ENCODE assay signal across 9 cellular contexts in the genomic region with DNA sequence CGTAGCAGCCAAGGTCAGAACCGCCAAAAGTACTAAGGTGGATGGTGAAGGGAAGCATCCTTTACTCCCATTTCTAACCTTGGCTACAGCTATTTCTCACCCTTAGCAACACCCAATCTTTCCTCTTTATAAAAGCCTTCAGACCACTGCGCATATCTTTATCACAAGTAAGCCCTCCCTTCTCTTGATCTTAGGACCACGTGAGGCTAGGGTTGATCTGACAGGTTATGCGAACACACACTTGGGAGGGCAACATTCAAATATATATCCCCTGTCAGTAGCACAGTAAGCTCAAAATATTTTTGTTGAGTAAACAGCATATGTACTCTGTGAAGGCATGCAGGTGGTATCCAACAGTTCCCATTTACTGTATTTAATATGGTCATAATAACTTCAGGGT. TPM values are rescaled to one million over a fixed set of nuclear protein-coding genes. Genes with fewer than 3 reads are reported as not detected.
DNase-seq lines count a peak whose midpoint lies in the region; ATAC-seq and TF ChIP-seq lines count a peak whose summit lies in the region.
"Had no signal": no experiment of that assay in that cellular context is flagged by ENCODE, and none has a peak within 500 bp of the region (broad histone marks: within the 10 kb centered on the region; RNA-seq: fewer than 3 reads in every experiment).

No MANE protein-coding gene starts in this region.

- peak overlapping the region; percentile 84 to 97 for H3K27ac ChIP-seq in SK-N-SH (ENCODE audit: low read depth in 2 of 2, low read length in 1 of 2)
- H3K27ac ChIP-seq in stomach = peak overlapping the region in 4 of 5 donors; percentile 97 to 99 (median 98)

- WGBS in SK-N-SH (ENCODE audit: low lambda C conversion rate) = 96% methylated on average over 5 of the region's 5 CpGs
- 43 to 64% (median 47%) methylated on average over 5 of the region's 5 CpGs for WGBS in stomach, 5 donors

- peak; percentile 24 for DNase-seq in SK-N-SH
- DNase-seq in stomach = no peak
- no peak for DNase-seq in activated CD8-positive, alpha-beta memory T cell treated with anti-CD3 and anti-CD28 coated beads for 24 hours
- DNase-seq in NOMO-1 treated with dmso at 0.1 percent for 144 hours (lab: John Stamatoyannopoulos, UW; ENCODE audit: unreplicated experiment) = no peak
- DNase-seq in NCI-H146 treated with DMSO at 0.1 percent for 48 hours (lab: John Stamatoyannopoulos, UW; ENCODE audit: unreplicated experiment) = no peak
- DNase-seq: SHP77 had no signal

- CTCF ChIA-PET in SK-N-SH (lab: Yijun Ruan, JAX) = interaction anchor here (2.2 to 7.3 kb wide), 2 partner anchors 9 to 38 kb away, joined by 14 to 68 read pairs; no protein-coding TSS in a partner anchor

- intact Hi-C loops in stomach (cut with DNase I; ENCODE audit: low total_unique reads) = no loop called here

- no peaks in the 10 kb centered on the region for H3K27me3 ChIP-seq in SK-N-SH (ENCODE audit: insufficient read depth)
- peaks cover 15% of the 10 kb centered on the region for H3K27me3 ChIP-seq in iPS-15b (ENCODE audit: control insufficient read depth, insufficient read depth, low read length)
- no peaks in the 10 kb centered on the region for H3K27me3 ChIP-seq in stomach

- H3K9ac ChIP-seq in SK-N-SH (peak overlapping the region; percentile 84), iPS-15b (ENCODE audit: low read depth, low read length) (no peak overlapping the region)

- no peaks in the 10 kb centered on the region for H3K9me2 ChIP-seq in SK-N-SH

- TF ChIP-seq POLR2A in stomach (IDR thresholded peaks at IDR 0.05) = no peak

- peaks cover 26% of the 10 kb centered on the region for H3F3A ChIP-seq in SK-N-SH (replicated peaks; ENCODE audit: insufficient read depth)

- no peak for TF ChIP-seq CTCF in SK-N-SH (IDR thresholded peaks at IDR 0.05)
- no peak for TF ChIP-seq CTCF in WI38 (IDR thresholded peaks at IDR 0.05; ENCODE audit: low read depth, low read length)
- TF ChIP-seq CTCF in stomach (IDR thresholded peaks at IDR 0.05) = no peak

- peaks cover 23% of the 10 kb centered on the region for H3K79me2 ChIP-seq in SK-N-SH (ENCODE audit: insufficient read depth)

- peak overlapping the region; percentile 92 for H2AFZ ChIP-seq in SK-N-SH (ENCODE audit: low read depth)

- TF ChIP-seq RAD21 in SK-N-SH (IDR thresholded peaks at IDR 0.05; ENCODE audit: low read length) = no peak

- no peak for ATAC-seq in SK-N-SH treated with all-trans-retinoic acid at 6 μM for 48 hours

- POLR2A ChIA-PET in SK-N-SH (lab: Yijun Ruan, JAX) = interaction anchor here (1.2 kb wide), 1 partner anchor 335 kb away, joined by 3 read pairs; a partner anchor contains a TSS

- TF ChIP-seq EP300 in SK-N-SH (IDR thresholded peaks at IDR 0.05; ENCODE audit: borderline replicate concordance in 1 of 2, low read depth in 1 of 2, low read length in 1 of 2) (no peak), stomach (IDR thresholded peaks at IDR 0.05) (no peak)

- H3K4me2 ChIP-seq in SK-N-SH = peak overlapping the region; percentile 81

- no peaks in the 10 kb centered on the region for H4K20me1 ChIP-seq in SK-N-SH (ENCODE audit: insufficient read depth)

- H3K4me1 ChIP-seq in SK-N-SH (ENCODE audit: control insufficient read depth in 1 of 2, insufficient read depth in 2 of 2, low read depth in 1 of 2, low read length in 1 of 2) (peaks cover 4 to 16% of the 10 kb centered on the region in 2 experiments; a peak in 2 of 4 replicates), iPS-15b (ENCODE audit: control insufficient read depth, insufficient read depth, low read length) (peaks cover 14% of the 10 kb centered on the region), stomach (peaks cover 5 to 56% (median 33%) of the 10 kb centered on the region in 4 donors)

- peak overlapping the region; percentile 73 to 85 for H3K4me3 ChIP-seq in SK-N-SH (ENCODE audit: low read depth in 2 of 2, low read length in 1 of 2)
- peak overlapping the region; percentile 71 for H3K4me3 ChIP-seq in WI38 (ENCODE audit: low read depth, low read length)
- H3K4me3 ChIP-seq in iPS-15b (ENCODE audit: low read depth, low read length) = peak overlapping the region; percentile 79
- H3K4me3 ChIP-seq in stomach = peak overlapping the region; percentile 73 to 92 (median 85)

- H3K36me3 ChIP-seq in SK-N-SH (replicated peaks in 1 of 2; ENCODE audit: control insufficient read depth in 1 of 2, insufficient read depth in 2 of 2, low read length in 1 of 2) (no peaks in the 10 kb centered on the region), iPS-15b (ENCODE audit: control insufficient read depth, insufficient read depth, low read length) (no peaks in the 10 kb centered on the region), stomach (no peaks in the 10 kb centered on the region)

- H3K9me3 ChIP-seq in SK-N-SH (no peaks in the 10 kb centered on the region), iPS-15b (ENCODE audit: control insufficient read depth, insufficient read depth, low read length) (no peaks in the 10 kb centered on the region), stomach (no peaks in the 10 kb centered on the region)

TF ChIP-seq in SK-N-SH, 30 proteins besides CTCF, POLR2A, EP300 and RAD21:
- no peak for TF ChIP-seq GATA2 (CRISPR knock-in tag; IDR thresholded peaks at IDR 0.05)
- TF ChIP-seq YY1 (IDR thresholded peaks at IDR 0.05; ENCODE audit: low read depth) = no peak
- TF ChIP-seq, protein P1, sequence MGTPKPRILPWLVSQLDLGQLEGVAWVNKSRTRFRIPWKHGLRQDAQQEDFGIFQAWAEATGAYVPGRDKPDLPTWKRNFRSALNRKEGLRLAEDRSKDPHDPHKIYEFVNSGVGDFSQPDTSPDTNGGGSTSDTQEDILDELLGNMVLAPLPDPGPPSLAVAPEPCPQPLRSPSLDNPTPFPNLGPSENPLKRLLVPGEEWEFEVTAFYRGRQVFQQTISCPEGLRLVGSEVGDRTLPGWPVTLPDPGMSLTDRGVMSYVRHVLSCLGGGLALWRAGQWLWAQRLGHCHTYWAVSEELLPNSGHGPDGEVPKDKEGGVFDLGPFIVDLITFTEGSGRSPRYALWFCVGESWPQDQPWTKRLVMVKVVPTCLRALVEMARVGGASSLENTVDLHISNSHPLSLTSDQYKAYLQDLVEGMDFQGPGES (IDR thresholded peaks at IDR 0.05; ENCODE audit: low read depth, low read length) = no peak
- no peak for TF ChIP-seq TEAD4 (IDR thresholded peaks at IDR 0.05; ENCODE audit: borderline replicate concordance, insufficient read depth)
- TF ChIP-seq, protein P2, sequence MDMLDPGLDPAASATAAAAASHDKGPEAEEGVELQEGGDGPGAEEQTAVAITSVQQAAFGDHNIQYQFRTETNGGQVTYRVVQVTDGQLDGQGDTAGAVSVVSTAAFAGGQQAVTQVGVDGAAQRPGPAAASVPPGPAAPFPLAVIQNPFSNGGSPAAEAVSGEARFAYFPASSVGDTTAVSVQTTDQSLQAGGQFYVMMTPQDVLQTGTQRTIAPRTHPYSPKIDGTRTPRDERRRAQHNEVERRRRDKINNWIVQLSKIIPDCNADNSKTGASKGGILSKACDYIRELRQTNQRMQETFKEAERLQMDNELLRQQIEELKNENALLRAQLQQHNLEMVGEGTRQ (IDR thresholded peaks at IDR 0.05; ENCODE audit: borderline replicate concordance, low read depth, low read length) = no peak
- TF ChIP-seq MXI1 (IDR thresholded peaks at IDR 0.05; ENCODE audit: low read depth, low read length) = no peak
- no peak for TF ChIP-seq ELF1 (IDR thresholded peaks at IDR 0.05)
TF ChIP-seq in SK-N-SH: peak in this region for 0.

TF ChIP-seq in SK-N-SH treated with all-trans-retinoic acid at 6 μM for 48 hours, 23 proteins besides CTCF, POLR2A, EP300 and RAD21:
- TF ChIP-seq RARB (CRISPR knock-in tag; IDR thresholded peaks at IDR 0.05) = no peak
- TF ChIP-seq SNAI2 (CRISPR knock-in tag; IDR thresholded peaks at IDR 0.05) = no peak
- no peak for TF ChIP-seq ZNF565 (CRISPR knock-in tag; conservative IDR thresholded peaks at IDR 0.05; ENCODE audit: low read depth)
- TF ChIP-seq, protein P3, sequence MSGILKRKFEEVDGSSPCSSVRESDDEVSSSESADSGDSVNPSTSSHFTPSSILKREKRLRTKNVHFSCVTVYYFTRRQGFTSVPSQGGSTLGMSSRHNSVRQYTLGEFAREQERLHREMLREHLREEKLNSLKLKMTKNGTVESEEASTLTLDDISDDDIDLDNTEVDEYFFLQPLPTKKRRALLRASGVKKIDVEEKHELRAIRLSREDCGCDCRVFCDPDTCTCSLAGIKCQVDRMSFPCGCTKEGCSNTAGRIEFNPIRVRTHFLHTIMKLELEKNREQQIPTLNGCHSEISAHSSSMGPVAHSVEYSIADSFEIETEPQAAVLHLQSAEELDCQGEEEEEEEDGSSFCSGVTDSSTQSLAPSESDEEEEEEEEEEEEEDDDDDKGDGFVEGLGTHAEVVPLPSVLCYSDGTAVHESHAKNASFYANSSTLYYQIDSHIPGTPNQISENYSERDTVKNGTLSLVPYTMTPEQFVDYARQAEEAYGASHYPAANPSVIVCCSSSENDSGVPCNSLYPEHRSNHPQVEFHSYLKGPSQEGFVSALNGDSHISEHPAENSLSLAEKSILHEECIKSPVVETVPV (CRISPR knock-in tag; IDR thresholded peaks at IDR 0.05) = no peak
- no peak for TF ChIP-seq GLIS3 (CRISPR knock-in tag; IDR thresholded peaks at IDR 0.05)
- TF ChIP-seq OSR1 (CRISPR knock-in tag; IDR thresholded peaks at IDR 0.05) = no peak
TF ChIP-seq in SK-N-SH treated with all-trans-retinoic acid at 6 μM for 48 hours: peak in this region for 0.

RNA-seq across cellular contexts. Expression of a gene that starts 1.5 kb away (rescaled TPM):
- polyA plus RNA-seq in SK-N-SH (2012; rRNA removed) = 12.5 and 17.6 TPM in 2 replicates
- polyA plus RNA-seq in SK-N-SH (2012; cell fraction: cytosol; rRNA removed) = 14.8 and 16.5 TPM in 2 replicates
- polyA plus RNA-seq in SK-N-SH (2012; cell fraction: nucleus; rRNA removed) = 8.7 and 9.2 TPM in 2 replicates
- 10 to 100 TPM in 4 of 5 donors, under 1 TPM in 1; 0.58 to 35.6 (median 15.2) TPM for total RNA-seq in stomach
- polyA plus RNA-seq in stomach = 1 to 10 TPM; 1.7 to 2.7 (median 1.8) TPM
